ENCODE assay signal across 14 cellular contexts in the genomic region with DNA sequence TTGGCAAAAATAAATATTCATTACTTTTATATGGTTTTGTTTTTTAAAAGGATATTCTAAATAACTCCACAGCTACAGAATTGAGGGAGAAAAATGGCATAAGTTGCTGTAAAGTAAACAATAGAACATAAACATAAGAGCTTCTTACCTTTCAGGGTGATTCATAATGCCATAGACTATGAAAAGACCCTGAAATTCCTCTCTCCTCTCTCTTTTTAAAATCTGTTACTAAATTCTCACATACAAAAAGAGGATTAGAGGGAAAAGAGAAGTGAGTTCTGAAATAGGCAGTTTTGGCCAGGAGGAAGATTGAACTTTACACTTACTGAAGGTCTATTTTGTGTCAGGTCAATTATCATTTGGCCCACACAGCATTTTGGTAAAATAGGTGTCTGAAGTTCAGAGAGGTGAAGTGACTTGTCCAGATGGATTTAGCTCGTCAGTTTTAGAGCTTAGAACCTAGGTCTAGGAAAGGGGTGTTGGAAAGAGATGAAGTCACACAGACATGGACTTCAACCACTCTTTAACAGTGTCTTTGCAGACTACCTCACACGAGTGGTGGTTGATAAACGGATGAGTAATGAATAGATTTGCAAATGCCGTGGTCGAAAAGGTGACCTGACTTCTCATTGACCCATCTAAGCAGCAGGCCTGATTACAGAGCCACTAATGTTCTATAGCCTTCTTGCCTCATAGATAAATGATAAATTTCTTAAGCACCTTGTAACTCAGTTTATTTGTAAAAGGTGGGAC.
DNase-seq lines count a peak whose midpoint lies in the region; ATAC-seq, FAIRE-seq and TF ChIP-seq lines count a peak whose summit lies in the region.
"Had no signal": no experiment of that assay in that cellular context is flagged by ENCODE, and none has a peak within 500 bp of the region (broad histone marks: within the 10 kb centered on the region; RNA-seq: fewer than 3 reads in every experiment).

No MANE protein-coding gene starts in this region.

- no peak overlapping the region for H3K4me3 Mint-ChIP-seq in CD4-positive, alpha-beta T cell
- H3K4me3 Mint-ChIP-seq: CD8-positive, alpha-beta memory T cell had no signal

- no peak overlapping the region for H3K4me3 ChIP-seq in bronchial epithelial cell (ENCODE audit: low read depth, low read length)
- H3K4me3 ChIP-seq: lung, thyroid gland had no signal

- no peaks in the 10 kb centered on the region for H3K27me3 ChIP-seq in bronchial epithelial cell (ENCODE audit: control insufficient read depth, insufficient read depth, low read length)
- no peaks in the 10 kb centered on the region for H3K27me3 ChIP-seq in CD4-positive, alpha-beta T cell (ENCODE audit: control insufficient read depth, insufficient read depth, low read length)
- H3K27me3 ChIP-seq: thyroid gland had no signal

- peak; percentile 82 for FAIRE-seq in bronchial epithelial cell (lab: Jason Lieb, UNC)

- no peaks in the 10 kb centered on the region for H3K4me1 Mint-ChIP-seq in CD4-positive, alpha-beta T cell (ENCODE audit: low read depth)
- H3K4me1 Mint-ChIP-seq: CD8-positive, alpha-beta memory T cell had no signal

- DNase-seq in bronchial epithelial cell (ENCODE audit: low read depth) (no peak), H4 (ENCODE audit: low spot score) (no peak), glomerular visceral epithelial cell (ENCODE audit: extremely low spot score) (no peak), CD1c-positive myeloid dendritic cell (ENCODE audit: extremely low spot score) (no peak)
- DNase-seq in CD4-positive, alpha-beta T cell = no peak
- DNase-seq: activated CD4-positive, CD25-positive, alpha-beta regulatory T cell; CD8-positive, alpha-beta memory T cell; foreskin fibroblast; NCI-H2029 treated with DMSO at 0.1 percent for 48 hours; thyroid gland had no signal

- no peak overlapping the region for H3K27ac ChIP-seq in CD4-positive, alpha-beta T cell (ENCODE audit: low read depth, low read length)
- H3K27ac ChIP-seq: thyroid gland had no signal

- H3K9me3 ChIP-seq in CD4-positive, alpha-beta T cell (ENCODE audit: control insufficient read depth, low read length) = no peaks in the 10 kb centered on the region
- H3K9me3 ChIP-seq: thyroid gland had no signal

- H3K9me3 Mint-ChIP-seq in CD4-positive, alpha-beta T cell = no peaks in the 10 kb centered on the region
- H3K9me3 Mint-ChIP-seq: CD8-positive, alpha-beta memory T cell had no signal

- POLR2A ChIA-PET in CD4-positive, alpha-beta T cell (lab: Charles Lee) = no interaction called here

- intact Hi-C loops in CD4-positive, alpha-beta T cell (cut with DNase I, micrococcal nuclease) = loop anchor here in 1 of 2 experiments (5.0 kb wide), 1 partner anchor 470 kb away; no protein-coding TSS in a partner anchor

- no peaks in the 10 kb centered on the region for H3K36me3 ChIP-seq in bronchial epithelial cell (ENCODE audit: control insufficient read depth, insufficient read depth, low read length)
- H3K36me3 ChIP-seq: thyroid gland had no signal

- TF ChIP-seq CTCF in bronchial epithelial cell (IDR thresholded peaks at IDR 0.05; ENCODE audit: insufficient read depth, low read length, severe bottlenecking) = no peak
- TF ChIP-seq CTCF in CD4-positive, alpha-beta T cell (IDR thresholded peaks at IDR 0.05) = no peak

- no peak overlapping the region for H3K27ac Mint-ChIP-seq in CD4-positive, alpha-beta T cell

- CTCF ChIA-PET in CD4-positive, alpha-beta T cell (lab: Charles Lee) = no interaction called here

- peaks cover 44% of the 10 kb centered on the region for H3K36me3 Mint-ChIP-seq in CD4-positive, alpha-beta T cell (ENCODE audit: low read depth)

- H3K27me3 Mint-ChIP-seq in CD4-positive, alpha-beta T cell = no peaks in the 10 kb centered on the region

- ATAC-seq in GM18870 (IDR thresholded peaks at IDR 0.05; ENCODE audit: unreplicated experiment) (peak; percentile 92), GM21717 (IDR thresholded peaks at IDR 0.05; ENCODE audit: unreplicated experiment) (peak; percentile 67), HG03108 (IDR thresholded peaks at IDR 0.05; ENCODE audit: unreplicated experiment) (peak; percentile 52)
- ATAC-seq in CD4-positive, alpha-beta T cell (ENCODE audit: poor library complexity) = no peak
